1 cellular context compared by ENCODE assay signal in genomic region chr14:30874999-30875787, GRCh38.
TF ChIP-seq lines count a peak whose summit lies in the region.

No MANE protein-coding gene starts in this region.

TF ChIP-seq in H1, 55 proteins besides CTCF, POLR2A, EP300 and RAD21 (continued from another document):
- 0 out of 2 replicates have a peak, but pooled peaks have one; percentile 20 for TF ChIP-seq PHF8 (conservative IDR thresholded peaks at IDR 0.05; ENCODE audit: low read depth, low read length)
- TF ChIP-seq CTBP2 (IDR thresholded peaks at IDR 0.05; ENCODE audit: borderline replicate concordance, insufficient read depth, insufficient read length, low read length) = no peak
- TF ChIP-seq BACH1 (IDR thresholded peaks at IDR 0.05; ENCODE audit: low read length) = no peak
- peak; percentile 98 for TF ChIP-seq MAX (IDR thresholded peaks at IDR 0.05)
- no peak for TF ChIP-seq SRF (IDR thresholded peaks at IDR 0.05; ENCODE audit: low read depth, low read length)
- no peak for TF ChIP-seq GABPA (IDR thresholded peaks at IDR 0.05; ENCODE audit: borderline replicate concordance, insufficient read depth, low read length)
- no peak for TF ChIP-seq HDAC6 (IDR thresholded peaks at IDR 0.05; ENCODE audit: low read depth, low read length)
- no peak for TF ChIP-seq MAFK (IDR thresholded peaks at IDR 0.05; ENCODE audit: low read depth, low read length)
- TF ChIP-seq SIX5 (IDR thresholded peaks at IDR 0.05; ENCODE audit: low read depth, low read length) = no peak
- no peak for TF ChIP-seq GTF2F1 (IDR thresholded peaks at IDR 0.05; ENCODE audit: borderline replicate concordance, low read depth, low read length)
- TF ChIP-seq TCF12 (IDR thresholded peaks at IDR 0.05; ENCODE audit: low read depth, low read length) = no peak
- TF ChIP-seq CHD7 (IDR thresholded peaks at IDR 0.05; ENCODE audit: insufficient replicate concordance, low read length) = no peak
- TF ChIP-seq TBP (IDR thresholded peaks at IDR 0.05; ENCODE audit: low read depth, low read length) = 0 out of 2 replicates have a peak, but pooled peaks have one; percentile 14
- peak; percentile 97 for TF ChIP-seq E2F6 (IDR thresholded peaks at IDR 0.05)
- TF ChIP-seq RXRA (IDR thresholded peaks at IDR 0.05; ENCODE audit: insufficient read depth, low read depth, low read length) = no peak
- no peak for TF ChIP-seq EGR1 (IDR thresholded peaks at IDR 0.05; ENCODE audit: borderline replicate concordance, low read depth, low read length)
- TF ChIP-seq RNF2 (IDR thresholded peaks at IDR 0.05; ENCODE audit: borderline replicate concordance, low read depth, low read length, missing control alignments, poor library complexity, severe bottlenecking) = peak; percentile 23
